26 cellular contexts compared by ENCODE assay signal in genomic region chr7:138833596-138833995, GRCh38. TPM values are rescaled to one million over a fixed set of nuclear protein-coding genes. Genes with fewer than 3 reads are reported as not detected.
"Had no signal": no experiment of that assay in that cellular context is flagged by ENCODE, and none has a peak within 500 bp of the region (broad histone marks: within the 10 kb centered on the region; RNA-seq: fewer than 3 reads in every experiment).

No MANE protein-coding gene starts in this region.

- H3K36me3 Mint-ChIP-seq: activated naive CD8-positive, alpha-beta T cell had no signal

- ATAC-seq: activated CD4-positive, CD25-positive, alpha-beta regulatory T cell treated with anti-CD3 and anti-CD28 coated beads, Interleukin-2, amount 50 U/mL, for 24 hours; Panc1; Right ventricle myocardium inferior had no signal

- H3K4me3 Mint-ChIP-seq: activated naive CD4-positive, alpha-beta T cell treated with anti-CD3 and anti-CD28 coated beads for 36 hours; activated naive CD8-positive, alpha-beta T cell; activated T-helper 17 cell treated with anti-CD3 and anti-CD28 coated beads, Interleukin-2, amount 50 U/mL, for 72 hours had no signal

- DNase-seq: activated CD4-positive, alpha-beta T cell treated with anti-CD3 and anti-CD28 coated beads for 4 hours; activated CD4-positive, alpha-beta T cell treated with anti-CD3 and anti-CD28 coated beads, Interleukin-2, amount 50 U/mL, for 4 hours; activated gamma-delta T cell; activated naive CD4-positive, alpha-beta T cell treated with anti-CD3 and anti-CD28 coated beads for 36 hours; activated T-cell treated with anti-CD3 and anti-CD28 coated beads for 4 hours; activated T-cell treated with anti-CD3 and anti-CD28 coated beads, Interleukin-2, amount 50 U/mL, for 48 hours; amygdala; brain microvascular endothelial cell; Karpas-422; NCI-H1092 treated with DMSO at 0.1 percent for 48 hours; NCI-H1417 treated with DMSO at 0.1 percent for 48 hours; NCI-H1694; NCI-H2029 treated with DMSO at 0.1 percent for 48 hours; NCI-H345; NCI-H510A; NCI-H526 treated with DMSO at 0.1 percent for 48 hours; NCI-H82; NK-92 treated with Interleukin-12 subunit alpha and Interleukin-12 subunit beta, amount 100 ng/mL, for 24 hours; OCI-M1; RPMI8226 had no signal

- H3K27ac Mint-ChIP-seq: activated naive CD4-positive, alpha-beta T cell treated with anti-CD3 and anti-CD28 coated beads for 36 hours; activated naive CD8-positive, alpha-beta T cell; activated T-helper 17 cell treated with anti-CD3 and anti-CD28 coated beads, Interleukin-2, amount 50 U/mL, for 72 hours had no signal

- H3K9me3 Mint-ChIP-seq: activated naive CD4-positive, alpha-beta T cell treated with anti-CD3 and anti-CD28 coated beads for 36 hours; activated T-helper 17 cell treated with anti-CD3 and anti-CD28 coated beads, Interleukin-2, amount 50 U/mL, for 72 hours had no signal

RNA-seq across cellular contexts. Expression of gene ATP6V0A4, which starts 35.6 kb away (rescaled TPM):
- total RNA-seq: activated naive CD4-positive, alpha-beta T cell treated with anti-CD3 and anti-CD28 coated beads for 36 hours; cardiac muscle cell; Right ventricle myocardium inferior had no signal

RNA-seq across cellular contexts. Expression of gene TMEM213, which starts 35.8 kb away (rescaled TPM):
- total RNA-seq: activated naive CD4-positive, alpha-beta T cell treated with anti-CD3 and anti-CD28 coated beads for 36 hours; cardiac muscle cell; Right ventricle myocardium inferior had no signal
